8 cellular contexts compared by ENCODE assay signal in genomic region chr7:23462846-23463245, GRCh38. TPM values are rescaled to one million over a fixed set of nuclear protein-coding genes. Genes with fewer than 3 reads are reported as not detected.
DNase-seq lines count a peak whose midpoint lies in the region; ATAC-seq and TF ChIP-seq lines count a peak whose summit lies in the region.

No MANE protein-coding gene starts in this region.

- peaks cover 3% of the 10 kb centered on the region for H3K9me3 Mint-ChIP-seq in neural progenitor cell

- TF ChIP-seq CTCF in GM06990 (IDR thresholded peaks at IDR 0.05; ENCODE audit: insufficient read depth, low read length, poor library complexity, severe bottlenecking): peak; percentile 22
- TF ChIP-seq CTCF in NB4 (IDR thresholded peaks at IDR 0.05; ENCODE audit: low read depth, low read length): peak; percentile 13
- TF ChIP-seq CTCF in epithelial cell of esophagus (IDR thresholded peaks at IDR 0.05; ENCODE audit: insufficient read depth, low read depth, low read length, missing control alignments): peak; percentile 46
- TF ChIP-seq CTCF in neural progenitor cell (IDR thresholded peaks at IDR 0.05): peak; percentile 15
- TF ChIP-seq CTCF in colonic mucosa (IDR thresholded peaks at IDR 0.05): no peak
- no peak for TF ChIP-seq CTCF in sigmoid colon (IDR thresholded peaks at IDR 0.05)

- H3K9me3 ChIP-seq in neural progenitor cell (ENCODE audit: low read depth) (no peaks in the 10 kb centered on the region), colonic mucosa (no peaks in the 10 kb centered on the region), sigmoid colon (no peaks in the 10 kb centered on the region)

- no peak overlapping the region for H2AFZ ChIP-seq in neural progenitor cell (replicated peaks)

- H3K27me3 ChIP-seq in GM06990 (replicated peaks; ENCODE audit: control insufficient read depth, insufficient read depth, low read length) (no peaks in the 10 kb centered on the region), neural progenitor cell (no peaks in the 10 kb centered on the region), colonic mucosa (peaks cover 17% of the 10 kb centered on the region), sigmoid colon (peaks cover 10 to 74% (median 26%) of the 10 kb centered on the region in 3 donors)

- H3K4me2 ChIP-seq in neural progenitor cell: peak overlapping the region; percentile 96

- no peak overlapping the region for H3K4me3 Mint-ChIP-seq in neural progenitor cell

- no peaks in the 10 kb centered on the region for H3K27me3 Mint-ChIP-seq in neural progenitor cell (ENCODE audit: insufficient read depth, low read depth)

- peaks cover 38% of the 10 kb centered on the region for H3K4me1 ChIP-seq in neural progenitor cell
- no peaks in the 10 kb centered on the region for H3K4me1 ChIP-seq in colonic mucosa
- H3K4me1 ChIP-seq in sigmoid colon: peaks cover 0 to 5% (median 2%) of the 10 kb centered on the region in 4 donors

- no peak for ATAC-seq in HG03039 (IDR thresholded peaks at IDR 0.05; ENCODE audit: unreplicated experiment)

- no peak for TF ChIP-seq EP300 in sigmoid colon (IDR thresholded peaks at IDR 0.05)

- H3K27ac ChIP-seq in neural progenitor cell: no peak overlapping the region
- no peak overlapping the region for H3K27ac ChIP-seq in colonic mucosa
- H3K27ac ChIP-seq in sigmoid colon: no peak overlapping the region

- peaks cover 46% of the 10 kb centered on the region for H3K4me1 Mint-ChIP-seq in neural progenitor cell

- no peak overlapping the region for H3K4me3 ChIP-seq in GM06990 (replicated peaks; ENCODE audit: low read depth, low read length)
- no peak overlapping the region for H3K4me3 ChIP-seq in NB4 (ENCODE audit: low read depth, low read length)
- H3K4me3 ChIP-seq in epithelial cell of esophagus (ENCODE audit: low read length): no peak overlapping the region
- no peak overlapping the region for H3K4me3 ChIP-seq in neural progenitor cell
- no peak overlapping the region for H3K4me3 ChIP-seq in colonic mucosa
- H3K4me3 ChIP-seq in sigmoid colon: no peak overlapping the region

- TF ChIP-seq POLR2A in NB4 (IDR thresholded peaks at IDR 0.05; ENCODE audit: extremely low read depth, insufficient read length) (no peak), sigmoid colon (IDR thresholded peaks at IDR 0.05) (no peak)

- peaks cover 98% of the 10 kb centered on the region for H4K20me1 ChIP-seq in neural progenitor cell (ENCODE audit: low read depth)

- peak overlapping the region; percentile 26 for H3K27ac Mint-ChIP-seq in neural progenitor cell

- peaks cover 3% of the 10 kb centered on the region for H3K36me3 ChIP-seq in GM06990 (ENCODE audit: control insufficient read depth, insufficient read depth, low read length)
- H3K36me3 ChIP-seq in neural progenitor cell: peaks cover 8% of the 10 kb centered on the region
- no peaks in the 10 kb centered on the region for H3K36me3 ChIP-seq in colonic mucosa
- no peaks in the 10 kb centered on the region for H3K36me3 ChIP-seq in sigmoid colon

- H3F3A ChIP-seq in neural progenitor cell (ENCODE audit: low read depth): peaks cover 37% of the 10 kb centered on the region

- H3K9ac ChIP-seq in neural progenitor cell (no peak overlapping the region), colonic mucosa (ENCODE audit: low read depth in 2 of 2, low read length in 2 of 2) (no peak overlapping the region)

- intact Hi-C loops in colonic mucosa (cut with DNase I) (no loop called here), sigmoid colon (cut with DNase I) (no loop called here)

- H3K79me2 ChIP-seq in neural progenitor cell (ENCODE audit: low read depth): peaks cover 100% of the 10 kb centered on the region

- 25 to 27% methylated on average over 2 of the region's 2 CpGs for WGBS in sigmoid colon, 2 donors

- DNase-seq in GM06990 (ENCODE audit: extremely low read depth, insufficient read length) (no peak), NB4 (ENCODE audit: low read depth) (peak; percentile 54), epithelial cell of esophagus (ENCODE audit: low read depth) (peak; percentile 49), neural progenitor cell (ENCODE audit: low spot score) (no peak), colonic mucosa (no peak), NCI-H345 (lab: John Stamatoyannopoulos, UW) (no peak), sigmoid colon (no peak)

- H3K36me3 Mint-ChIP-seq in neural progenitor cell: peaks cover 38% of the 10 kb centered on the region

RNA-seq across cellular contexts. Expression of gene IGF2BP3, which starts 7.4 kb away (rescaled TPM):
- total RNA-seq in neural progenitor cell (ENCODE audit: low replicate concordance) (172 and 242 TPM in 2 replicates), colonic mucosa (1 to 10 TPM in 1 of 2 donors, under 1 TPM in 1; 0.24 to 1.2 TPM), sigmoid colon (1 to 10 TPM in 3 of 4 donors, under 1 TPM in 1; under 0.01 to 1.9 (median 1.4) TPM)
- polyA plus RNA-seq in sigmoid colon: 1 to 10 TPM in 1 of 3 donors, not detected in 2; 1.2 TPM

Comparison
In these comparisons a context has a peak if more than half of its experiments do, and no peak if none do; other contexts are left out.
1. DNase-seq: peak in NB4 (single experiment) and epithelial cell of esophagus (single experiment); none in GM06990 (single experiment), neural progenitor cell (single experiment), colonic mucosa (single experiment), NCI-H345 (single experiment) and sigmoid colon (single experiment).
2. CTCF ChIP-seq: peak in GM06990 (single experiment), NB4 (single experiment), epithelial cell of esophagus (single experiment) and neural progenitor cell (single experiment); none in colonic mucosa (single experiment) and sigmoid colon (0 of 4).
3. RNA of gene IGF2BP3, which starts 7.4 kb away (total RNA-seq): 172 to 242 TPM in neural progenitor cell; under 0.01 to 1.9 TPM in sigmoid colon and 0.24 to 1.2 TPM in colonic mucosa; every median in the first group is over 10 times any median in the second.